In the genomic region with DNA sequence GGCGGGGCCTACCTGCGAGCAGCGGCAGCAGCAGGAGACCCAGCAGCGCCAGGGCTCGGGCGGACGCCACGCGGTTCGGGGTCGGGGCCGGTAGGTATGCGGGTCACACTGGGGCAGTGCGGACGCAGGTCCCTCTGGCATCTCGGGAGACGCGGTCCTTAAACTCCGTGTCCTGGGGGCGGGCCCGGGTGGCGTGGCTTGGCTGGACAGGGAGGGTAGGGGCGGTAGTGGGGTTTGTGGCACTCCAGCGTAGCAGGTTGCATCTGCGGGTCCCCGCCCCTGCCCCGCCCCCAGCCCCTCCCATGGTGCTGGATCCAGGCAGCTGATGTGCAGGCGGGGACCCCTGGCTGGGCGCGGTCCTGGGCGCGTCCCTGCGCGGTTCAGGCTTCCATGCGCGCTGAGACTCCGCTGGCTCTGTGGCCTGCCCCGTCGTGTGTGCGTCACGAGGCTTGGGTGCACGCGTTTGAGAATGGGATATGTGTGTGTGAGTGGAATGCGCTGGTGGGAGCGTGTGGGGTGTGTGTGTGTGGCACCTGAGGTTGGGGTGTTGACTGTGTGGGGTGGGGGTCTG, we compare ENCODE assay signal across 21 cellular contexts.
DNase-seq lines count a peak whose midpoint lies in the region; FAIRE-seq and TF ChIP-seq lines count a peak whose summit lies in the region.
"Had no signal": no experiment of that assay in that cellular context is flagged by ENCODE, and none has a peak within 500 bp of the region (broad histone marks: within the 10 kb centered on the region; RNA-seq: fewer than 3 reads in every experiment).

No MANE protein-coding gene starts in this region.

- no peak overlapping the region for H4K91ac ChIP-seq in H9 (ENCODE audit: insufficient read length, low read depth, low read length)
- no peak overlapping the region for H4K91ac ChIP-seq in H1 (replicated peaks; ENCODE audit: insufficient read length, low read length)

- H3K27me3 ChIP-seq in GM23248 (replicated peaks; ENCODE audit: insufficient read depth) (no peaks in the 10 kb centered on the region), H9 (ENCODE audit: insufficient read depth, low read length) (no peaks in the 10 kb centered on the region), H1 (replicated peaks in 1 of 4; ENCODE audit: control insufficient read depth in 3 of 4, extremely low read depth in 1 of 4, insufficient read depth in 3 of 4, low read length in 3 of 4) (peaks cover 0 to 3% (median 0%) of the 10 kb centered on the region in 4 experiments; a peak in 1 of 7 replicates), adrenal gland (no peaks in the 10 kb centered on the region)
- H3K27me3 ChIP-seq: pancreas, SJCRH30 had no signal

- H3K79me2 ChIP-seq in GM23248 (ENCODE audit: insufficient read depth) = no peaks in the 10 kb centered on the region
- H3K79me2 ChIP-seq in H9 (ENCODE audit: insufficient read depth, low read length) = no peaks in the 10 kb centered on the region
- no peaks in the 10 kb centered on the region for H3K79me2 ChIP-seq in H1 (ENCODE audit: control insufficient read depth in 1 of 2, insufficient read depth in 2 of 2, low read length in 2 of 2)

- H3K9me3 ChIP-seq in GM23248 (ENCODE audit: low read depth) (no peaks in the 10 kb centered on the region), H9 (ENCODE audit: control insufficient read depth, low read depth, low read length) (no peaks in the 10 kb centered on the region), H1 (ENCODE audit: insufficient read depth in 2 of 2, low read depth in 1 of 2, low read length in 1 of 2) (peaks cover 34 to 70% of the 10 kb centered on the region in 2 experiments), adrenal gland (replicated peaks in 1 of 3) (no peaks in the 10 kb centered on the region)
- H3K9me3 ChIP-seq: pancreas, SJCRH30 had no signal

- H2BK15ac ChIP-seq in H9 (ENCODE audit: low read depth, low read length) (no peak overlapping the region), H1 (ENCODE audit: low read length) (no peak overlapping the region)

- H3K27me3 Mint-ChIP-seq in H9 (ENCODE audit: low read depth) = peaks cover 4% of the 10 kb centered on the region; the same call in 1 of the 2 replicates
- H3K27me3 Mint-ChIP-seq: type B pancreatic cell had no signal

- POLR2A ChIA-PET in H1 (lab: Charles Lee; ENCODE audit: partially characterized antibody) = no interaction called here

- no peak for TF ChIP-seq RAD21 in H1 (IDR thresholded peaks at IDR 0.05 in 1 of 2, conservative IDR thresholded peaks at IDR 0.05 in 1 of 2; ENCODE audit: low read depth in 2 of 2, low read length in 2 of 2)

- 5 to 6% methylated on average over 32 to 35 of the region's 45 CpGs for WGBS in GM23248 (ENCODE audit: low coverage in 1 of 2, low lambda C conversion rate in 2 of 2, missing lambda C conversion rate in 2 of 2), 2 experiments
- no CpG with 5 or more reads among the region's 45 CpGs for WGBS in H9 (ENCODE audit: extremely low coverage, insufficient read length, low lambda C conversion rate)
- WGBS in H1 (ENCODE audit: extremely low coverage in 1 of 2, insufficient coverage in 1 of 2, insufficient read length in 1 of 2, insufficient replicate concordance in 2 of 2, low coverage in 1 of 2, low lambda C conversion rate in 2 of 2, missing lambda C conversion rate in 1 of 2), 2 experiments = 99% methylated on average over 12 of the region's 45 CpGs; no CpG with 5 or more reads in 1 of the 2 experiments
- WGBS in adrenal gland, 4 donors = 20 to 53% (median 36%) methylated on average over 8 to 45 of the region's 45 CpGs

- H3K36me3 ChIP-seq in GM23248 (ENCODE audit: low read depth) (no peaks in the 10 kb centered on the region), H1 (ENCODE audit: control insufficient read depth in 2 of 4, insufficient read depth in 4 of 4, low read length in 3 of 4) (no peaks in the 10 kb centered on the region), adrenal gland (replicated peaks in 1 of 2) (no peaks in the 10 kb centered on the region)
- H3K36me3 ChIP-seq: pancreas, SJCRH30, stomach had no signal

- no peak overlapping the region for H3K9ac ChIP-seq in GM23248
- no peak overlapping the region for H3K9ac ChIP-seq in H9 (ENCODE audit: extremely low read depth, insufficient read length, low read length)
- no peak overlapping the region for H3K9ac ChIP-seq in H1 (replicated peaks in 1 of 4; ENCODE audit: extremely low read depth in 1 of 4, low read depth in 3 of 4, low read length in 3 of 4)

- no peaks in the 10 kb centered on the region for H3K4me1 Mint-ChIP-seq in H9
- H3K4me1 Mint-ChIP-seq: activated naive CD8-positive, alpha-beta T cell treated with anti-CD3 and anti-CD28 coated beads for 36 hours had no signal

- CTCF ChIA-PET in H1 (lab: Charles Lee; ENCODE audit: partially characterized antibody) = no interaction called here

- H2AFZ ChIP-seq in GM23248 (no peak overlapping the region), H9 (ENCODE audit: low read length) (no peak overlapping the region), H1 (ENCODE audit: low read length) (no peak overlapping the region)

- H3K9me3 Mint-ChIP-seq in H9 = peaks cover 6 to 92% of the 10 kb centered on the region in 2 experiments

- no peak overlapping the region for H3K27ac ChIP-seq in GM23248
- H3K27ac ChIP-seq in H9 (ENCODE audit: insufficient read length, low read depth, low read length) = no peak overlapping the region
- no peak overlapping the region for H3K27ac ChIP-seq in H1 (ENCODE audit: low read depth, low read length)
- no peak overlapping the region for H3K27ac ChIP-seq in adrenal gland
- H3K27ac ChIP-seq: pancreas, SJCRH30, stomach had no signal

- H2BK5ac ChIP-seq in H9 (ENCODE audit: insufficient read length, low read length) (no peak overlapping the region), H1 (ENCODE audit: low read depth, low read length) (no peak overlapping the region)

- H3K56ac ChIP-seq in H9 (ENCODE audit: insufficient read length, low read depth, low read length) (no peak overlapping the region), H1 (replicated peaks; ENCODE audit: insufficient read length, low read depth, low read length) (no peak overlapping the region)

- H2BK12ac ChIP-seq in H9 (ENCODE audit: insufficient read length, low read depth, low read length) (no peak overlapping the region), H1 (ENCODE audit: low read depth, low read length) (no peak overlapping the region)

- peak overlapping the region in 1 of 2 experiments; percentile 61; a peak in 3 of 5 replicates for H3K4me3 Mint-ChIP-seq in H9
- H3K4me3 Mint-ChIP-seq: activated CD4-positive, alpha-beta memory T cell treated with anti-CD3 and anti-CD28 coated beads for 36 hours; activated naive CD8-positive, alpha-beta T cell treated with anti-CD3 and anti-CD28 coated beads for 36 hours; type B pancreatic cell had no signal

- TF ChIP-seq POLR2A in H1 (IDR thresholded peaks at IDR 0.05; ENCODE audit: control extremely low read depth in 1 of 2, low read depth in 2 of 2, low read length in 2 of 2) = no peak
- no peak for TF ChIP-seq POLR2A in adrenal gland (IDR thresholded peaks at IDR 0.05)

- TF ChIP-seq EP300 in H1 (IDR thresholded peaks at IDR 0.05; ENCODE audit: borderline replicate concordance in 1 of 2, low read depth in 2 of 2, low read length in 2 of 2) = no peak

- H4K5ac ChIP-seq in H9 (ENCODE audit: insufficient read length, low read depth, low read length) (no peak overlapping the region), H1 (ENCODE audit: insufficient read length, low read depth, low read length) (no peak overlapping the region)

- H2BK20ac ChIP-seq in H9 (ENCODE audit: low read depth, low read length, poor library complexity, severe bottlenecking) (no peak overlapping the region), H1 (ENCODE audit: low read length) (no peak overlapping the region)

- H4K20me1 ChIP-seq in GM23248 (ENCODE audit: insufficient read depth) (no peaks in the 10 kb centered on the region), H9 (ENCODE audit: control insufficient read depth, insufficient read depth, insufficient read length) (no peaks in the 10 kb centered on the region), H1 (replicated peaks in 1 of 2; ENCODE audit: control insufficient read depth in 1 of 2, insufficient read depth in 2 of 2, low read length in 2 of 2) (no peaks in the 10 kb centered on the region)

- H3K36me3 Mint-ChIP-seq in H9 (ENCODE audit: insufficient read depth in 1 of 3, low read depth in 3 of 3) = peaks cover 0 to 8% (median 0%) of the 10 kb centered on the region in 3 experiments; a peak in 2 of 7 replicates
- H3K36me3 Mint-ChIP-seq: activated CD4-positive, alpha-beta memory T cell treated with anti-CD3 and anti-CD28 coated beads for 36 hours; activated naive CD8-positive, alpha-beta T cell treated with anti-CD3 and anti-CD28 coated beads for 36 hours; type B pancreatic cell had no signal

- H2AK5ac ChIP-seq in H9 (ENCODE audit: insufficient read length, low read length) = no peak overlapping the region
- H2AK5ac ChIP-seq in H1 (ENCODE audit: low read depth, low read length) = no peak overlapping the region

- H3K4ac ChIP-seq in H9 (ENCODE audit: low read depth, low read length) = no peak overlapping the region
- H3K4ac ChIP-seq in H1 (replicated peaks; ENCODE audit: insufficient read length, low read depth, low read length) = no peak overlapping the region

- DNase-seq in GM23248 = peak; percentile 13
- peak; percentile 82 for DNase-seq in H9
- DNase-seq in H1 (ENCODE audit: low read depth in 1 of 2, low spot score in 2 of 2) = peak in 1 of 2 experiments; percentile 72
- peak; percentile 63 for DNase-seq in iPS-NIHi11 (ENCODE audit: low spot score)
- no peak for DNase-seq in NCI-H1930 (lab: John Stamatoyannopoulos, UW)
- DNase-seq in activated naive CD4-positive, alpha-beta T cell treated with Interleukin-2 at 50 U/mL for 16 hours = no peak
- DNase-seq in adrenal gland = no peak
- DNase-seq: activated CD4-positive, alpha-beta memory T cell treated with anti-CD3 and anti-CD28 coated beads for 36 hours; activated naive CD8-positive, alpha-beta T cell treated with anti-CD3 and anti-CD28 coated beads for 36 hours; AML-193; dermis blood vessel endothelial cell; Kasumi-1; NCI-H1092 treated with DMSO at 0.1 percent for 48 hours; NCI-H774; SJCRH30; stomach; T-helper 2 cell had no signal

- H2BK120ac ChIP-seq in H9 (ENCODE audit: low read depth, low read length, poor library complexity, severe bottlenecking) = no peak overlapping the region
- H2BK120ac ChIP-seq in H1 (replicated peaks; ENCODE audit: low read depth, low read length) = no peak overlapping the region

- FAIRE-seq in H1 (lab: Jason Lieb, UNC) = no peak
- FAIRE-seq: GM18507, islet of Langerhans, pancreas had no signal

- H3K18ac ChIP-seq in H9 (ENCODE audit: insufficient read length, low read depth, low read length) = peak overlapping the region; percentile 5
- H3K18ac ChIP-seq in H1 (ENCODE audit: extremely low read depth, low read length) = no peak overlapping the region

- intact Hi-C loops in adrenal gland (cut with DNase I) = no loop called here

- H3T11ph ChIP-seq in H9 (ENCODE audit: low read length) = no peak overlapping the region

- H3K4me2 ChIP-seq in GM23248 (ENCODE audit: unreplicated experiment) (no peak overlapping the region), H9 (ENCODE audit: insufficient read depth, insufficient read length, low read length) (peak overlapping the region; percentile 33), H1 (ENCODE audit: insufficient read depth in 1 of 2, low read depth in 2 of 2, low read length in 2 of 2) (peak overlapping the region in 1 of 2 experiments; percentile 69; a peak in 2 of 4 replicates)

- in situ Hi-C loops in GM23248 (cut with MboI) = no loop called here

- H3K9me2 ChIP-seq in GM23248 (ENCODE audit: insufficient read depth) = no peaks in the 10 kb centered on the region

- no peak overlapping the region for H3K23ac ChIP-seq in H9 (ENCODE audit: insufficient read length, low read depth, low read length)
- H3K23ac ChIP-seq in H1 (ENCODE audit: insufficient read length) = no peak overlapping the region

- no peak overlapping the region for H4K8ac ChIP-seq in H9 (replicated peaks; ENCODE audit: insufficient read length, low read depth, low read length)
- H4K8ac ChIP-seq in H1 (ENCODE audit: extremely low read depth, insufficient read depth, low read length) = peak overlapping the region; percentile 77; the same call in 1 of the 2 replicates

- H3K4me3 ChIP-seq in GM23248 (no peak overlapping the region), H1 (ENCODE audit: extremely low read depth in 1 of 4, insufficient read depth in 2 of 4, low read depth in 3 of 4, low read length in 4 of 4) (peak overlapping the region in 1 of 4 experiments; percentile 41; a peak in 1 of 8 replicates), adrenal gland (no peak overlapping the region)
- H3K4me3 ChIP-seq: pancreas, SJCRH30, stomach had no signal

- no peaks in the 10 kb centered on the region for H3K79me1 ChIP-seq in H9 (ENCODE audit: insufficient read depth, low read depth, low read length, poor library complexity, severe bottlenecking)
- H3K79me1 ChIP-seq in H1 (ENCODE audit: low read depth, low read length) = no peaks in the 10 kb centered on the region

- TF ChIP-seq CTCF in H9 (conservative IDR thresholded peaks at IDR 0.05) (no peak), H1 (IDR thresholded peaks at IDR 0.05; ENCODE audit: control extremely low read depth in 1 of 3, insufficient read depth in 1 of 3, low read depth in 1 of 3, low read length in 3 of 3) (no peak), adrenal gland (IDR thresholded peaks at IDR 0.05) (no peak)

- H3K27ac Mint-ChIP-seq in H9 = no peak overlapping the region
- H3K27ac Mint-ChIP-seq: activated CD4-positive, alpha-beta memory T cell treated with anti-CD3 and anti-CD28 coated beads for 36 hours; activated naive CD8-positive, alpha-beta T cell treated with anti-CD3 and anti-CD28 coated beads for 36 hours; type B pancreatic cell had no signal

- H3K14ac ChIP-seq in H9 (ENCODE audit: insufficient read depth, low read length) (0 out of 2 replicates have a peak overlapping the region, but pooled peaks have one; percentile 8), H1 (ENCODE audit: insufficient read length) (no peak overlapping the region)

- H3K23me2 ChIP-seq in H9 (ENCODE audit: insufficient read length, low read depth, low read length, poor library complexity, severe bottlenecking) (peaks cover 3% of the 10 kb centered on the region), H1 (ENCODE audit: low read depth, low read length) (no peaks in the 10 kb centered on the region; the same call in 1 of the 2 replicates)

- H3K4me1 ChIP-seq in GM23248 (ENCODE audit: insufficient read depth) (no peaks in the 10 kb centered on the region), H9 (ENCODE audit: insufficient read depth, low read length) (no peaks in the 10 kb centered on the region), H1 (replicated peaks in 1 of 4; ENCODE audit: control insufficient read depth in 3 of 4, insufficient read depth in 4 of 4, low read length in 3 of 4) (peaks cover 0 to 5% (median 0%) of the 10 kb centered on the region in 4 experiments; a peak in 1 of 7 replicates), adrenal gland (replicated peaks in 1 of 2) (no peaks in the 10 kb centered on the region)
- H3K4me1 ChIP-seq: pancreas, SJCRH30 had no signal

- H3F3A ChIP-seq in GM23248 (ENCODE audit: insufficient read depth) = no peaks in the 10 kb centered on the region

Comparison
In these comparisons a context has a peak if more than half of its experiments do, and no peak if none do; other contexts are left out.
1. DNase-seq: peak in GM23248 (single experiment), H9 (single experiment) and iPS-NIHi11 (single experiment); none in NCI-H1930 (0 of 2), activated naive CD4-positive, alpha-beta T cell treated with Interleukin-2 at 50 U/mL for 16 hours (single experiment) and adrenal gland (0 of 7).